In genomic region chr6:136289579-136290405, GRCh38 we compare ENCODE assay signal across 8 cellular contexts. TPM values are rescaled to one million over a fixed set of nuclear protein-coding genes. Genes with fewer than 3 reads are reported as not detected.
DNase-seq lines count a peak whose midpoint lies in the region; ATAC-seq, FAIRE-seq and TF ChIP-seq lines count a peak whose summit lies in the region.

BCLAF1 (minus strand) TSS chr6:136289846; CDS start chr6:136279866, 9,980 bp downstream.

- ATAC-seq in HG03442 (IDR thresholded peaks at IDR 0.05; ENCODE audit: unreplicated experiment) = peak; percentile 91
- ATAC-seq in activated CD4-positive, alpha-beta T cell treated with anti-CD3 and anti-CD28 coated beads for 36 hours = peak; percentile 83

- peak within 1 kb of the TSS; percentile 99 to 100 for H3K9ac ChIP-seq in kidney (ENCODE audit: low read length in 2 of 2)

- peak; percentile 100 for DNase-seq in Ammon's horn (ENCODE audit: low spot score)
- DNase-seq in GM19238 (ENCODE audit: insufficient read length, low spot score) = peak; percentile 74
- peak; percentile 99 to 100 for DNase-seq in NCI-H524 (lab: John Stamatoyannopoulos, UW)
- DNase-seq in activated CD4-positive, alpha-beta T cell treated with anti-CD3 and anti-CD28 coated beads for 36 hours = peak; percentile 100
- DNase-seq in choroid plexus epithelial cell (ENCODE audit: low read depth) = peak; percentile 100
- peak; percentile 100 for DNase-seq in kidney
- DNase-seq in stimulated activated CD4-positive, alpha-beta T cell treated with anti-CD3 and anti-CD28 coated beads, Interleukin-15, amount 100 ng/mL, for 24 hours = peak; percentile 99

- CTCF ChIA-PET in activated CD4-positive, alpha-beta T cell treated with anti-CD3 and anti-CD28 coated beads for 36 hours (lab: Charles Lee) = interaction anchor here (0.6 to 2.2 kb wide), 10 partner anchors 9 to 791 kb away, joined by 3 to 14 read pairs (median 4); partner anchors contain the start of genes MAP3K5 and MTFR2

- FAIRE-seq in kidney (lab: Jason Lieb, UNC) = peak; percentile 92

- peak within 1 kb of the TSS; percentile 100 for H3K4me3 Mint-ChIP-seq in activated CD4-positive, alpha-beta T cell treated with anti-CD3 and anti-CD28 coated beads for 36 hours

- no peaks in the 10 kb centered on the region for H3K27me3 Mint-ChIP-seq in activated CD4-positive, alpha-beta T cell treated with anti-CD3 and anti-CD28 coated beads for 36 hours

- intact Hi-C loops in activated CD4-positive, alpha-beta T cell treated with anti-CD3 and anti-CD28 coated beads for 36 hours (cut with DNase I, micrococcal nuclease) = loop anchor here (1.0 to 2.0 kb wide), 9 partner anchors 27 to 1235 kb away; partner anchors contain the start of genes MAP3K5 (in 2 of the 2), MTFR2 (in 2 of the 2), HBS1L (in 1 of the 2) and IFNGR1 (in 1 of the 2)
- intact Hi-C loops in kidney (cut with DNase I) = no loop called here

- H3K4me1 ChIP-seq in kidney (ENCODE audit: control insufficient read depth in 1 of 2, insufficient read depth in 1 of 2, low read depth in 1 of 2, low read length in 2 of 2) = peaks cover 4 to 12% of the 10 kb centered on the region in 2 donors

- peak within 1 kb of the TSS; percentile 97 for H3K4me3 ChIP-seq in choroid plexus epithelial cell (ENCODE audit: low read depth, low read length)
- H3K4me3 ChIP-seq in kidney (ENCODE audit: low read length in 2 of 2) = peak within 1 kb of the TSS; percentile 97

- H3K27ac ChIP-seq in kidney (ENCODE audit: low read depth in 2 of 2, low read length in 2 of 2) = peak within 1 kb of the TSS; percentile 100

- H3K27ac Mint-ChIP-seq in activated CD4-positive, alpha-beta T cell treated with anti-CD3 and anti-CD28 coated beads for 36 hours = peak within 1 kb of the TSS; percentile 100

- peaks cover 37% of the 10 kb centered on the region for H3K36me3 Mint-ChIP-seq in activated CD4-positive, alpha-beta T cell treated with anti-CD3 and anti-CD28 coated beads for 36 hours (ENCODE audit: low read depth)

- H3K36me3 ChIP-seq in kidney (ENCODE audit: control insufficient read depth in 1 of 2, insufficient read depth in 2 of 2, low read length in 2 of 2) = no peaks in the 10 kb centered on the region

- no peaks in the 10 kb centered on the region for H3K9me3 Mint-ChIP-seq in activated CD4-positive, alpha-beta T cell treated with anti-CD3 and anti-CD28 coated beads for 36 hours (ENCODE audit: low read depth)

- peak; percentile 2 for TF ChIP-seq CTCF in choroid plexus epithelial cell (conservative IDR thresholded peaks at IDR 0.05; ENCODE audit: low read depth, low read length)
- no peak for TF ChIP-seq CTCF in kidney (IDR thresholded peaks at IDR 0.05; ENCODE audit: borderline replicate concordance, extremely low read depth, insufficient read depth)

- H3K4me1 Mint-ChIP-seq in activated CD4-positive, alpha-beta T cell treated with anti-CD3 and anti-CD28 coated beads for 36 hours = peaks cover 37% of the 10 kb centered on the region

- no peaks in the 10 kb centered on the region for H3K9me3 ChIP-seq in kidney (ENCODE audit: control insufficient read depth in 1 of 2, low read length in 2 of 2)

- POLR2A ChIA-PET in activated CD4-positive, alpha-beta T cell treated with anti-CD3 and anti-CD28 coated beads for 36 hours (lab: Charles Lee) = interaction anchor here (0.7 to 4.0 kb wide), 14 partner anchors 8 to 792 kb away, joined by 3 to 48 read pairs (median 3); partner anchors contain the start of genes AHI1, MAP3K5 and MTFR2

RNA-seq across cellular contexts. Expression of gene BCLAF1, which starts in this region (rescaled TPM):
- total RNA-seq in activated CD4-positive, alpha-beta T cell treated with anti-CD3 and anti-CD28 coated beads for 36 hours = 100 to 1,000 TPM; 166 to 223 TPM
- 132 TPM for total RNA-seq in kidney
- 18.3 TPM for polyA plus RNA-seq in kidney (ENCODE audit: insufficient read depth, low read depth, low replicate concordance)

Comparison
In these comparisons a context has a peak if more than half of its experiments do, and no peak if none do; other contexts are left out.
1. Peak in every context shown above with its lines: DNase-seq, ATAC-seq, H3K4me3 ChIP-seq and H3K27ac ChIP-seq.